Comparison of ENCODE assay signal across 20 cellular contexts in the genomic region with DNA sequence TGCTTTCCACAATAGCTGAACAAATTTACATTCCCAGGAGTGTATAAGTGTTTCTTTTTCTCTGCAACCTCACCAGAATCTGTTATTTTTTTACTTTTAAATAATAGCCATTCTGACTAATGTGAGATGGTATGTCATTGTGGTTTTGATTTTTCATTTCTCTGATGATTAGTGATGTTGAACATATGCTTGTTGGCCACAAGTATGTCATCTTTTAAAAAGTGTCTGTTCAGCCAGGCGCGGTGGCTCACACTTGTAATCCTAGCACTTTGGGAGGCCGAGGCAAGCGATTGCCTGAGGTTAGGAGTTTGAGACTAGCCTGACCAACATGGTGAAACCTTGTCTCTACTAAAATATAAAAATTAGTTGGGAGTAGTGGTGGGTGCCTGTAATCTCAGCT.
DNase-seq lines count a peak whose midpoint lies in the region; ATAC-seq and TF ChIP-seq lines count a peak whose summit lies in the region.
"Had no signal": no experiment of that assay in that cellular context is flagged by ENCODE, and none has a peak within 500 bp of the region (broad histone marks: within the 10 kb centered on the region; RNA-seq: fewer than 3 reads in every experiment).

No MANE protein-coding gene starts in this region.

- no peaks in the 10 kb centered on the region for H3K27me3 Mint-ChIP-seq in CD8-positive, alpha-beta T cell (ENCODE audit: low read depth)
- H3K27me3 Mint-ChIP-seq: activated CD4-positive, alpha-beta T cell treated with anti-CD3 and anti-CD28 coated beads for 36 hours; CD4-positive, alpha-beta memory T cell; stimulated activated naive CD8-positive, alpha-beta T cell treated with anti-CD3 and anti-CD28 coated beads, Interleukin-15, Interleukin-2, amounts not matched to agents 100 ng/mL and 50 ng/mL, for 24 hours had no signal

- intact Hi-C loops in CD8-positive, alpha-beta T cell (cut with DNase I, micrococcal nuclease), result no loop called here

- peaks cover 16% of the 10 kb centered on the region for H3K9me3 Mint-ChIP-seq in CD8-positive, alpha-beta T cell

- H3K4me1 ChIP-seq in ACC112 (ENCODE audit: control insufficient read depth, insufficient read depth, low read length, unreplicated experiment), result peaks cover 10% of the 10 kb centered on the region
- no peaks in the 10 kb centered on the region for H3K4me1 ChIP-seq in CD8-positive, alpha-beta T cell (ENCODE audit: insufficient read depth, low read length)
- H3K4me1 ChIP-seq: A549, body of pancreas, esophagus squamous epithelium, right atrium auricular region, upper lobe of right lung had no signal

- H3K4me3 Mint-ChIP-seq in CD8-positive, alpha-beta T cell, result no peak overlapping the region
- H3K4me3 Mint-ChIP-seq: activated CD4-positive, alpha-beta T cell treated with anti-CD3 and anti-CD28 coated beads for 36 hours; CD4-positive, alpha-beta memory T cell; stimulated activated naive CD8-positive, alpha-beta T cell treated with anti-CD3 and anti-CD28 coated beads, Interleukin-15, Interleukin-2, amounts not matched to agents 100 ng/mL and 50 ng/mL, for 24 hours had no signal

- no peak overlapping the region for H2AFZ ChIP-seq in ACC112 (ENCODE audit: low read length, unreplicated experiment)

- no peaks in the 10 kb centered on the region for H3K36me3 ChIP-seq in ACC112 (ENCODE audit: insufficient read depth, low read length)
- H3K36me3 ChIP-seq in CD8-positive, alpha-beta T cell (ENCODE audit: insufficient read depth, low read length), result no peaks in the 10 kb centered on the region
- H3K36me3 ChIP-seq: esophagus squamous epithelium, right atrium auricular region, upper lobe of right lung had no signal

- POLR2A ChIA-PET in CD8-positive, alpha-beta T cell (lab: Charles Lee), result no interaction called here

- CTCF ChIA-PET in CD8-positive, alpha-beta T cell (lab: Charles Lee), result no interaction called here

- no peak for ATAC-seq in GM21390 (IDR thresholded peaks at IDR 0.05; ENCODE audit: unreplicated experiment)
- no peak for ATAC-seq in CD8-positive, alpha-beta T cell
- ATAC-seq: A549; activated CD4-positive, alpha-beta T cell treated with anti-CD3 and anti-CD28 coated beads for 36 hours; body of pancreas; upper lobe of right lung had no signal

- peak; percentile 68 for DNase-seq in HS-27A (ENCODE audit: low read depth)
- peak; percentile 43 for DNase-seq in amniotic stem cell (lab: John Stamatoyannopoulos, UW)
- peak; percentile 39 for DNase-seq in fibroblast of pulmonary artery (ENCODE audit: low read depth)
- no peak for DNase-seq in CD8-positive, alpha-beta T cell
- no peak for DNase-seq in NK-92 (lab: John Stamatoyannopoulos, UW; ENCODE audit: unreplicated experiment)
- DNase-seq in activated naive CD4-positive, alpha-beta T cell (lab: John Stamatoyannopoulos, UW), result no peak
- DNase-seq: activated CD4-positive, alpha-beta T cell treated with anti-CD3 and anti-CD28 coated beads for 36 hours; activated gamma-delta T cell; body of pancreas; CD4-positive, alpha-beta memory T cell; esophagus squamous epithelium; midbrain; NCI-H187 treated with DMSO at 0.1 percent for 48 hours; NCI-H524 treated with DMSO at 0.1 percent for 48 hours; upper lobe of right lung had no signal

- no peaks in the 10 kb centered on the region for H3K36me3 Mint-ChIP-seq in CD8-positive, alpha-beta T cell
- H3K36me3 Mint-ChIP-seq: CD4-positive, alpha-beta memory T cell had no signal

- no peaks in the 10 kb centered on the region for H3K27me3 ChIP-seq in ACC112 (ENCODE audit: insufficient read depth, low read length)
- H3K27me3 ChIP-seq in CD8-positive, alpha-beta T cell (ENCODE audit: insufficient read depth, low read length), result no peaks in the 10 kb centered on the region
- H3K27me3 ChIP-seq: body of pancreas, esophagus squamous epithelium, right atrium auricular region, upper lobe of right lung had no signal

- no peaks in the 10 kb centered on the region for H3K79me2 ChIP-seq in ACC112 (ENCODE audit: control insufficient read depth, insufficient read depth, low read length, unreplicated experiment)

- H3K4me3 ChIP-seq in ACC112 (ENCODE audit: low read depth, low read length) (no peak overlapping the region), fibroblast of pulmonary artery (replicated peaks; ENCODE audit: low read depth, low read length) (no peak overlapping the region)
- H3K4me3 ChIP-seq in CD8-positive, alpha-beta T cell (ENCODE audit: low read depth, low read length), result no peak overlapping the region
- H3K4me3 ChIP-seq: A549, body of pancreas, esophagus squamous epithelium, right atrium auricular region, upper lobe of right lung had no signal

- peak overlapping the region; percentile 76 for H3K27ac ChIP-seq in ACC112 (ENCODE audit: low read depth, low read length)
- no peak overlapping the region for H3K27ac ChIP-seq in CD8-positive, alpha-beta T cell (ENCODE audit: low read depth, low read length)
- H3K27ac ChIP-seq: A549, body of pancreas, esophagus squamous epithelium, right atrium auricular region, upper lobe of right lung had no signal

- H3K4me1 Mint-ChIP-seq in CD8-positive, alpha-beta T cell (ENCODE audit: low read depth), result no peaks in the 10 kb centered on the region
- H3K4me1 Mint-ChIP-seq: activated CD4-positive, alpha-beta T cell treated with anti-CD3 and anti-CD28 coated beads for 36 hours; CD4-positive, alpha-beta memory T cell had no signal

- H3K27ac Mint-ChIP-seq in CD8-positive, alpha-beta T cell, result no peak overlapping the region
- H3K27ac Mint-ChIP-seq: activated CD4-positive, alpha-beta T cell treated with anti-CD3 and anti-CD28 coated beads for 36 hours; CD4-positive, alpha-beta memory T cell; stimulated activated naive CD8-positive, alpha-beta T cell treated with anti-CD3 and anti-CD28 coated beads, Interleukin-15, Interleukin-2, amounts not matched to agents 100 ng/mL and 50 ng/mL, for 24 hours had no signal

- TF ChIP-seq CTCF in fibroblast of pulmonary artery (IDR thresholded peaks at IDR 0.05; ENCODE audit: low read length, missing control alignments), result no peak
- TF ChIP-seq CTCF in CD8-positive, alpha-beta T cell (IDR thresholded peaks at IDR 0.05), result no peak

- no peaks in the 10 kb centered on the region for H3K9me3 ChIP-seq in CD8-positive, alpha-beta T cell (ENCODE audit: low read length)
- H3K9me3 ChIP-seq: A549, body of pancreas, right atrium auricular region, upper lobe of right lung had no signal

Comparison
In these comparisons a context has a peak if more than half of its experiments do, and no peak if none do; other contexts are left out.
1. DNase-seq: peak in HS-27A (single experiment), amniotic stem cell (single experiment) and fibroblast of pulmonary artery (single experiment); none in CD8-positive, alpha-beta T cell (0 of 7), NK-92 (single experiment) and activated naive CD4-positive, alpha-beta T cell (0 of 4).